Comparison of ENCODE assay signal across 17 cellular contexts in genomic region chr1:220843481-220844011, GRCh38. TPM values are rescaled to one million over a fixed set of nuclear protein-coding genes. Genes with fewer than 3 reads are reported as not detected.
DNase-seq lines count a peak whose midpoint lies in the region; ATAC-seq and TF ChIP-seq lines count a peak whose summit lies in the region.
"Had no signal": no experiment of that assay in that cellular context is flagged by ENCODE, and none has a peak within 500 bp of the region (broad histone marks: within the 10 kb centered on the region; RNA-seq: fewer than 3 reads in every experiment).

No MANE protein-coding gene starts in this region.

- TF ChIP-seq EP300 in gastroesophageal sphincter (IDR thresholded peaks at IDR 0.05) = no peak

- no peak overlapping the region for H3K23ac ChIP-seq in neuronal stem cell (ENCODE audit: low read depth, low read length, poor library complexity)

- H3K36me3 Mint-ChIP-seq in nephron (ENCODE audit: low read depth) = no peaks in the 10 kb centered on the region

- no peak overlapping the region for H2BK15ac ChIP-seq in neuronal stem cell (ENCODE audit: low read length)

- H3K4me1 ChIP-seq in gastroesophageal sphincter = peaks cover 2 to 14% (median 5%) of the 10 kb centered on the region in 3 donors
- H3K4me1 ChIP-seq in aorta (ENCODE audit: control insufficient read depth in 1 of 2, insufficient read depth in 2 of 2, low read length in 2 of 2) = no peaks in the 10 kb centered on the region
- H3K4me1 ChIP-seq in neuronal stem cell (ENCODE audit: control insufficient read depth in 2 of 2, insufficient read depth in 1 of 2, low read depth in 1 of 2, low read length in 2 of 2) = peaks cover 0 to 2% of the 10 kb centered on the region in 2 donors
- H3K4me1 ChIP-seq: suprapubic skin had no signal

- peak overlapping the region in 3 of 4 donors; percentile 16 to 60 (median 51) for H3K27ac ChIP-seq in gastroesophageal sphincter
- no peak overlapping the region for H3K27ac ChIP-seq in aorta (ENCODE audit: low read depth in 1 of 2, low read length in 2 of 2)
- H3K27ac ChIP-seq in neuronal stem cell (replicated peaks; ENCODE audit: low read length) = no peak overlapping the region
- H3K27ac ChIP-seq: KMS-11, suprapubic skin had no signal

- H3K27me3 ChIP-seq in gastroesophageal sphincter (no peaks in the 10 kb centered on the region), aorta (ENCODE audit: control insufficient read depth in 1 of 2, insufficient read depth in 2 of 2, low read length in 1 of 2) (no peaks in the 10 kb centered on the region), neuronal stem cell (ENCODE audit: control insufficient read depth in 3 of 3, insufficient read depth in 3 of 3, low read depth in 1 of 3, low read length in 3 of 3) (peaks cover 0 to 1% (median 0%) of the 10 kb centered on the region in 3 experiments)
- H3K27me3 ChIP-seq: suprapubic skin had no signal

- H3K4me3 Mint-ChIP-seq in nephron = no peak overlapping the region

- no peak overlapping the region for H3K14ac ChIP-seq in neuronal stem cell (ENCODE audit: low read length)

- H3K27me3 Mint-ChIP-seq in nephron (ENCODE audit: low read depth) = peaks cover 9% of the 10 kb centered on the region

- H3K4ac ChIP-seq in neuronal stem cell (ENCODE audit: low read length) = no peak overlapping the region

- intact Hi-C loops in aorta (cut with DNase I) = no loop called here

- H2BK120ac ChIP-seq in neuronal stem cell (ENCODE audit: low read depth, low read length) = no peak overlapping the region

- H3K18ac ChIP-seq in neuronal stem cell (ENCODE audit: low read length) = no peak overlapping the region

- TF ChIP-seq CTCF in gastroesophageal sphincter (IDR thresholded peaks at IDR 0.05) = no peak
- no peak for TF ChIP-seq CTCF in nephron (IDR thresholded peaks at IDR 0.05; ENCODE audit: unreplicated experiment in 3 of 3)

- H2BK12ac ChIP-seq in neuronal stem cell (ENCODE audit: low read length) = no peak overlapping the region

- peaks cover 11% of the 10 kb centered on the region for H3K4me1 Mint-ChIP-seq in nephron

- no peaks in the 10 kb centered on the region for H3K9me3 Mint-ChIP-seq in nephron

- no peak overlapping the region for H2AK5ac ChIP-seq in neuronal stem cell (ENCODE audit: low read depth, low read length)

- H3K36me3 ChIP-seq in gastroesophageal sphincter (no peaks in the 10 kb centered on the region), aorta (ENCODE audit: control insufficient read depth in 1 of 2, insufficient read depth in 2 of 2, low read length in 1 of 2) (no peaks in the 10 kb centered on the region), neuronal stem cell (replicated peaks in 1 of 2; ENCODE audit: control insufficient read depth in 2 of 2, insufficient read depth in 2 of 2, low read length in 2 of 2) (no peaks in the 10 kb centered on the region)
- H3K36me3 ChIP-seq: suprapubic skin had no signal

- no peak overlapping the region for H4K91ac ChIP-seq in neuronal stem cell (ENCODE audit: low read depth, low read length, poor library complexity)

- H3K4me2 ChIP-seq in neuronal stem cell (ENCODE audit: insufficient read depth, low read length, poor library complexity, severe bottlenecking) = no peak overlapping the region
- H3K4me2 ChIP-seq: KMS-11 had no signal

- 13 to 21% methylated on average over 6 of the region's 6 CpGs for WGBS in gastroesophageal sphincter (ENCODE audit: low coverage in 1 of 2), 2 donors
- WGBS in aorta, 2 donors = 2 to 7% methylated on average over 6 of the region's 6 CpGs
- WGBS in neuronal stem cell (ENCODE audit: extremely low coverage in 2 of 2, insufficient read length in 2 of 2, insufficient replicate concordance in 1 of 2), 2 donors = no CpG with 5 or more reads among the region's 6 CpGs

- H4K8ac ChIP-seq in neuronal stem cell (ENCODE audit: low read depth, low read length) = no peak overlapping the region

- DNase-seq in SHP77 treated with DMSO at 0.1 percent for 48 hours (lab: John Stamatoyannopoulos, UW) (peak; percentile 7), SHP77 (lab: John Stamatoyannopoulos, UW) (no peak), aorta (no peak), neuronal stem cell (ENCODE audit: low spot score) (no peak), NK-92 (lab: John Stamatoyannopoulos, UW; ENCODE audit: unreplicated experiment) (no peak)
- DNase-seq: 8988T; activated CD4-positive, alpha-beta T cell treated with anti-CD3 and anti-CD28 coated beads, Interleukin-2, amount 50 U/mL, for 1 hour; activated gamma-delta T cell; COR-L47; NCI-H2081 treated with DMSO at 0.1 percent for 48 hours; T-helper 2 cell had no signal

- no peak for TF ChIP-seq POLR2A in gastroesophageal sphincter (IDR thresholded peaks at IDR 0.05)

- peak; percentile 78 for ATAC-seq in gastroesophageal sphincter
- peak; percentile 86 for ATAC-seq in aorta (ENCODE audit: low FRiP score)
- ATAC-seq in GM19035 (IDR thresholded peaks at IDR 0.05; ENCODE audit: unreplicated experiment) = no peak

- H3K9ac ChIP-seq in neuronal stem cell (ENCODE audit: low read depth, low read length, poor library complexity) = no peak overlapping the region
- H3K9ac ChIP-seq: KMS-11 had no signal

- H3K9me3 ChIP-seq in gastroesophageal sphincter (no peaks in the 10 kb centered on the region), aorta (ENCODE audit: control insufficient read depth, low read length) (no peaks in the 10 kb centered on the region), neuronal stem cell (replicated peaks in 1 of 2; ENCODE audit: control insufficient read depth in 2 of 2, insufficient read depth in 1 of 2, low read depth in 1 of 2, low read length in 2 of 2) (peaks cover 0 to 4% of the 10 kb centered on the region in 2 donors)
- H3K9me3 ChIP-seq: suprapubic skin had no signal

- H2BK5ac ChIP-seq in neuronal stem cell (ENCODE audit: low read length) = no peak overlapping the region

- no peaks in the 10 kb centered on the region for H3K79me1 ChIP-seq in neuronal stem cell (ENCODE audit: low read depth, low read length)

- H2AFZ ChIP-seq in neuronal stem cell (ENCODE audit: low read length) = no peak overlapping the region

- H3K4me3 ChIP-seq in gastroesophageal sphincter (no peak overlapping the region), aorta (ENCODE audit: low read length in 2 of 2) (no peak overlapping the region), neuronal stem cell (ENCODE audit: low read length in 2 of 2) (no peak overlapping the region)
- H3K4me3 ChIP-seq: lung, suprapubic skin had no signal

- peak overlapping the region; percentile 14 to 76 (median 52) for H3K27ac Mint-ChIP-seq in nephron

RNA-seq across cellular contexts. Expression of gene HLX, which starts 35.7 kb away (rescaled TPM):
- total RNA-seq in gastroesophageal sphincter (10 to 100 TPM in 3 of 4 donors, 1 to 10 TPM in 1; 7.1 to 18.1 (median 13.5) TPM), aorta (10 to 100 TPM; 13.1 to 21.6 TPM)
- polyA plus RNA-seq in aorta = 1 to 10 TPM; 3.1 to 3.8 TPM
- 0.06 TPM for polyA plus RNA-seq in neuronal stem cell (2013, experiment 1 of 2)
- 0.06 TPM for polyA plus RNA-seq in neuronal stem cell (2013, experiment 2 of 2)

RNA-seq across cellular contexts. Expression of gene MTARC1, which starts 56.8 kb away (rescaled TPM):
- total RNA-seq in gastroesophageal sphincter (1 to 10 TPM; 3.7 to 8.1 (median 5.4) TPM), aorta (1 to 10 TPM; 8.1 to 9.9 TPM)
- 1 to 10 TPM; 1.3 to 4.8 TPM for polyA plus RNA-seq in aorta
- polyA plus RNA-seq in neuronal stem cell (2013, experiment 1 of 2) = 9.6 TPM
- polyA plus RNA-seq in neuronal stem cell (2013, experiment 2 of 2) = 9.9 TPM

Comparison
In these comparisons a context has a peak if more than half of its experiments do, and no peak if none do; other contexts are left out.
1. H3K27ac ChIP-seq: peak in gastroesophageal sphincter (3 of 4); none in aorta (0 of 2) and neuronal stem cell (single experiment).